In genomic region chr1:160205242-160205973, GRCh38 we compare ENCODE assay signal across 1 cellular context.
TF ChIP-seq lines count a peak whose summit lies in the region.

Gene PEA15 (plus strand): TSS chr1:160205384. CDS start chr1:160211545, 6,161 bp downstream.

TF ChIP-seq in K562, 482 proteins besides CTCF, POLR2A, EP300 and RAD21 (continued from another document and continues in another):
- TF ChIP-seq ZNF407 (IDR thresholded peaks at IDR 0.05; ENCODE audit: low read depth) (no peak), ZNF740 (CRISPR knock-in tag; IDR thresholded peaks at IDR 0.05) (no peak), ZNF740 (tag; IDR thresholded peaks at IDR 0.05) (no peak), PCBP2 (IDR thresholded peaks at IDR 0.05; ENCODE audit: low read depth, low read length, poor library complexity, severe bottlenecking) (no peak), ZKSCAN1 (IDR thresholded peaks at IDR 0.05; ENCODE audit: low read depth, low read length) (no peak), SRSF7 (optimal IDR thresholded peaks at IDR 0.05; ENCODE audit: low read depth, low read length) (no peak), CHD4 (IDR thresholded peaks at IDR 0.05; ENCODE audit: insufficient read depth, insufficient replicate concordance, low read depth, low read length, poor library complexity, severe bottlenecking) (no peak), USF1 (CRISPR knock-in tag; IDR thresholded peaks at IDR 0.05) (no peak), ZBTB5 (IDR thresholded peaks at IDR 0.05) (no peak), ZBTB34 (CRISPR knock-in tag; IDR thresholded peaks at IDR 0.05) (no peak), DDX20 (tag; IDR thresholded peaks at IDR 0.05; ENCODE audit: low read depth) (no peak), SMAD3 (CRISPR knock-in tag; conservative IDR thresholded peaks at IDR 0.05) (no peak), ZNF174 (CRISPR knock-in tag; IDR thresholded peaks at IDR 0.05) (no peak), PKNOX1 (IDR thresholded peaks at IDR 0.05) (no peak), HNRNPL (IDR thresholded peaks at IDR 0.05; ENCODE audit: low read depth, low read length) (no peak), KAT8 (IDR thresholded peaks at IDR 0.05; ENCODE audit: low read depth) (no peak), DIDO1 (tag; IDR thresholded peaks at IDR 0.05; ENCODE audit: low read depth) (no peak), ZNF444 (CRISPR knock-in tag; IDR thresholded peaks at IDR 0.05) (no peak), ZNF717 (CRISPR knock-in tag; IDR thresholded peaks at IDR 0.05) (no peak), NR1H2 (CRISPR knock-in tag; IDR thresholded peaks at IDR 0.05) (peak; percentile 66; the same call in 1 of the 2 replicates), ATF2 (CRISPR knock-in tag; IDR thresholded peaks at IDR 0.05) (no peak), JUNB (CRISPR knock-in tag; conservative IDR thresholded peaks at IDR 0.05) (no peak), THAP12 (CRISPR knock-in tag; IDR thresholded peaks at IDR 0.05) (no peak), GABPB1 (CRISPR knock-in tag; IDR thresholded peaks at IDR 0.05) (peak; percentile 67), HNRNPUL1 (IDR thresholded peaks at IDR 0.05; ENCODE audit: low read length) (no peak), PYGO2 (tag; IDR thresholded peaks at IDR 0.05) (no peak), FOXP4 (CRISPR knock-in tag; IDR thresholded peaks at IDR 0.05; ENCODE audit: borderline replicate concordance) (no peak), CUX1 (CRISPR knock-in tag; IDR thresholded peaks at IDR 0.05) (no peak)
